Comparison of ENCODE assay signal across 9 cellular contexts in genomic region chr17:7218166-7218565, GRCh38. TPM values are rescaled to one million over a fixed set of nuclear protein-coding genes. Genes with fewer than 3 reads are reported as not detected.
A peak's percentile ranks its signal among the peaks of the same experiment; 100 is the strongest.
DNase-seq lines count a peak whose midpoint lies in the region; ATAC-seq and TF ChIP-seq lines count a peak whose summit lies in the region.
"Had no signal": no experiment of that assay in that cellular context is flagged by ENCODE, and none has a peak within 500 bp of the region (broad histone marks: within the 10 kb centered on the region; RNA-seq: fewer than 3 reads in every experiment).

No MANE protein-coding gene starts in this region.

- H2BK12ac ChIP-seq in mesenchymal stem cell (ENCODE audit: low read length in 2 of 2) = peak overlapping the region; percentile 18 to 56

- peak overlapping the region; percentile 91 for H4K8ac ChIP-seq in mesenchymal stem cell (ENCODE audit: low read length)

- ATAC-seq in upper lobe of left lung (ENCODE audit: low FRiP score in 2 of 2) (no peak), GM19023 (IDR thresholded peaks at IDR 0.05; ENCODE audit: unreplicated experiment) (no peak), GM21723 (IDR thresholded peaks at IDR 0.05; ENCODE audit: unreplicated experiment) (no peak)
- ATAC-seq: activated naive CD4-positive, alpha-beta T cell treated with anti-CD3 and anti-CD28 coated beads, Interleukin-2, amount 50 U/mL, for 72 hours had no signal

- peak overlapping the region; percentile 74 for H3K4me3 Mint-ChIP-seq in activated naive CD4-positive, alpha-beta T cell treated with anti-CD3 and anti-CD28 coated beads, Interleukin-2, amount 50 U/mL, for 24 hours
- H3K4me3 Mint-ChIP-seq in brain = peak overlapping the region; percentile 91 to 96 (median 95)

- TF ChIP-seq CTCF in brain (conservative IDR thresholded peaks at IDR 0.05) (no peak), upper lobe of left lung (IDR thresholded peaks at IDR 0.05) (no peak)

- peak overlapping the region; percentile 84 to 86 for H3K18ac ChIP-seq in mesenchymal stem cell (ENCODE audit: low read depth in 1 of 2, low read length in 2 of 2)

- H3K9ac ChIP-seq in mesenchymal stem cell (ENCODE audit: low read length) = peak overlapping the region; percentile 94

- H2BK120ac ChIP-seq in mesenchymal stem cell (ENCODE audit: low read depth, low read length) = peak overlapping the region; percentile 82

- H3K27ac ChIP-seq in mesenchymal stem cell (ENCODE audit: low read length, poor library complexity, severe bottlenecking) = peak overlapping the region; percentile 21
- peak overlapping the region; percentile 47 to 100 (median 82) for H3K27ac ChIP-seq in upper lobe of left lung

- peak overlapping the region in 1 of 2 experiments; percentile 60 for H3K23ac ChIP-seq in mesenchymal stem cell (ENCODE audit: low read length in 2 of 2)

- peak overlapping the region; percentile 29 to 76 for H3K4ac ChIP-seq in mesenchymal stem cell (ENCODE audit: low read depth in 1 of 2, low read length in 2 of 2)

- peak overlapping the region; percentile 65 for H3K27ac Mint-ChIP-seq in activated naive CD4-positive, alpha-beta T cell treated with anti-CD3 and anti-CD28 coated beads, Interleukin-2, amount 50 U/mL, for 24 hours
- H3K27ac Mint-ChIP-seq in brain = peak overlapping the region; percentile 94 to 100 (median 99)

- H2BK5ac ChIP-seq in mesenchymal stem cell (ENCODE audit: low read depth, low read length, poor library complexity, severe bottlenecking) = no peak overlapping the region

- WGBS in mesenchymal stem cell = 86% methylated on average over 6 of the region's 6 CpGs
- 65 to 77% methylated on average over 6 of the region's 6 CpGs for WGBS in upper lobe of left lung, 2 donors

- TF ChIP-seq EP300 in upper lobe of left lung (IDR thresholded peaks at IDR 0.05) = no peak

- H4K91ac ChIP-seq in mesenchymal stem cell (ENCODE audit: low read length) = peak overlapping the region; percentile 48

- no peaks in the 10 kb centered on the region for H3K36me3 Mint-ChIP-seq in activated naive CD4-positive, alpha-beta T cell treated with anti-CD3 and anti-CD28 coated beads, Interleukin-2, amount 50 U/mL, for 24 hours
- H3K36me3 Mint-ChIP-seq in brain = no peaks in the 10 kb centered on the region

- H3K4me1 Mint-ChIP-seq in activated naive CD4-positive, alpha-beta T cell treated with anti-CD3 and anti-CD28 coated beads, Interleukin-2, amount 50 U/mL, for 24 hours = peaks cover 75% of the 10 kb centered on the region
- peaks cover 77% of the 10 kb centered on the region for H3K4me1 Mint-ChIP-seq in brain

- H3K4me2 ChIP-seq in mesenchymal stem cell (ENCODE audit: low read length, poor library complexity, severe bottlenecking) = peak overlapping the region; percentile 73

- H2AFZ ChIP-seq in mesenchymal stem cell (ENCODE audit: low read depth, low read length) = no peak overlapping the region

- peak overlapping the region; percentile 27 to 81 for H3K4me3 ChIP-seq in mesenchymal stem cell (ENCODE audit: insufficient read depth in 1 of 2, low read depth in 1 of 2, low read length in 2 of 2)
- peak overlapping the region in 2 of 4 donors; percentile 46 to 60 for H3K4me3 ChIP-seq in upper lobe of left lung

- no peaks in the 10 kb centered on the region for H3K9me3 ChIP-seq in mesenchymal stem cell (ENCODE audit: control insufficient read depth, low read length)
- no peaks in the 10 kb centered on the region for H3K9me3 ChIP-seq in upper lobe of left lung

- no peak for DNase-seq in activated naive CD4-positive, alpha-beta T cell treated with Interleukin-2 at 50 U/mL for 16 hours
- DNase-seq in mesenchymal stem cell (no peak), upper lobe of left lung (no peak), HuH-7 (ENCODE audit: low spot score) (no peak)

- peak overlapping the region in 1 of 2 experiments; percentile 12 for H3K14ac ChIP-seq in mesenchymal stem cell (ENCODE audit: low read length in 2 of 2)

- TF ChIP-seq POLR2A in upper lobe of left lung (IDR thresholded peaks at IDR 0.05) = no peak

- no peaks in the 10 kb centered on the region for H3K9me3 Mint-ChIP-seq in activated naive CD4-positive, alpha-beta T cell treated with anti-CD3 and anti-CD28 coated beads, Interleukin-2, amount 50 U/mL, for 24 hours
- H3K9me3 Mint-ChIP-seq in brain = peaks cover 0 to 2% (median 0%) of the 10 kb centered on the region in 5 experiments
- H3K9me3 Mint-ChIP-seq: activated naive CD4-positive, alpha-beta T cell treated with anti-CD3 and anti-CD28 coated beads, Interleukin-2, amount 50 U/mL, for 72 hours had no signal

- peak overlapping the region; percentile 98 for H2BK15ac ChIP-seq in mesenchymal stem cell (ENCODE audit: low read depth, poor library complexity, severe bottlenecking)

- peak overlapping the region; percentile 80 for H2AK5ac ChIP-seq in mesenchymal stem cell (ENCODE audit: low read length, severe bottlenecking)

- no peaks in the 10 kb centered on the region for H3K27me3 Mint-ChIP-seq in activated naive CD4-positive, alpha-beta T cell treated with anti-CD3 and anti-CD28 coated beads, Interleukin-2, amount 50 U/mL, for 24 hours
- H3K27me3 Mint-ChIP-seq in brain = peaks cover 24% of the 10 kb centered on the region

- H3K4me1 ChIP-seq in mesenchymal stem cell (ENCODE audit: control insufficient read depth, insufficient read depth, low read depth, low read length) = peaks cover 59% of the 10 kb centered on the region
- H3K4me1 ChIP-seq in upper lobe of left lung = peaks cover 59 to 84% (median 66%) of the 10 kb centered on the region in 4 donors

- H3K27me3 ChIP-seq in mesenchymal stem cell (ENCODE audit: control insufficient read depth in 1 of 2, insufficient read depth in 1 of 2, low read length in 2 of 2) (no peaks in the 10 kb centered on the region), upper lobe of left lung (no peaks in the 10 kb centered on the region)

- H3K36me3 ChIP-seq in mesenchymal stem cell (ENCODE audit: control insufficient read depth in 1 of 2, insufficient read depth in 2 of 2, low read depth in 1 of 2, low read length in 2 of 2) (peaks cover 22 to 25% of the 10 kb centered on the region in 2 experiments), upper lobe of left lung (peaks cover 0 to 23% (median 18%) of the 10 kb centered on the region in 4 donors)

- H3K79me1 ChIP-seq in mesenchymal stem cell (replicated peaks; ENCODE audit: low read length, poor library complexity, severe bottlenecking) = peaks cover 19% of the 10 kb centered on the region

RNA-seq across cellular contexts. Expression of gene DLG4, which starts 1.5 kb away (rescaled TPM):
- polyA plus RNA-seq in brain (ENCODE audit: insufficient read depth, low read depth, low replicate concordance) = 109 TPM
- polyA plus RNA-seq in mesenchymal stem cell (2013, experiment 1 of 2) = 21.6 TPM
- 20.4 TPM for polyA plus RNA-seq in mesenchymal stem cell (2013, experiment 2 of 2)
- total RNA-seq in upper lobe of left lung = 10 to 100 TPM; 10.5 to 32.5 (median 19.4) TPM

RNA-seq across cellular contexts. Expression of gene ACADVL, which starts 1.6 kb away (rescaled TPM):
- polyA plus RNA-seq in brain (ENCODE audit: insufficient read depth, low read depth, low replicate concordance) = 229 TPM
- polyA plus RNA-seq in mesenchymal stem cell (2013, experiment 1 of 2) = 273 TPM
- 278 TPM for polyA plus RNA-seq in mesenchymal stem cell (2013, experiment 2 of 2)
- 1,000 to 10,000 TPM in 2 of 6 donors, 100 to 1,000 TPM in 4; 377 to 1,449 (median 553) TPM for total RNA-seq in upper lobe of left lung

RNA-seq across cellular contexts. Expression of gene DVL2, which starts 16.2 kb away (rescaled TPM):
- 49.5 TPM for polyA plus RNA-seq in brain (ENCODE audit: insufficient read depth, low read depth, low replicate concordance)
- 40.7 TPM for polyA plus RNA-seq in mesenchymal stem cell (2013, experiment 1 of 2)
- polyA plus RNA-seq in mesenchymal stem cell (2013, experiment 2 of 2) = 39.7 TPM
- total RNA-seq in upper lobe of left lung = 10 to 100 TPM; 40.4 to 70.2 (median 42.4) TPM

RNA-seq across cellular contexts. Expression of gene PHF23, which starts 21.1 kb away (rescaled TPM):
- polyA plus RNA-seq in brain (ENCODE audit: insufficient read depth, low read depth, low replicate concordance) = 40.9 TPM
- polyA plus RNA-seq in mesenchymal stem cell (2013, experiment 1 of 2) = 117 TPM
- polyA plus RNA-seq in mesenchymal stem cell (2013, experiment 2 of 2) = 119 TPM
- 10 to 100 TPM; 25.4 to 54.5 (median 31.2) TPM for total RNA-seq in upper lobe of left lung

RNA-seq across cellular contexts. Expression of gene GABARAP, which starts 24.1 kb away (rescaled TPM):
- polyA plus RNA-seq in brain (ENCODE audit: insufficient read depth, low read depth, low replicate concordance) = 1,714 TPM
- 1,180 TPM for polyA plus RNA-seq in mesenchymal stem cell (2013, experiment 1 of 2)
- polyA plus RNA-seq in mesenchymal stem cell (2013, experiment 2 of 2) = 1,203 TPM
- 100 to 1,000 TPM; 381 to 631 (median 601) TPM for total RNA-seq in upper lobe of left lung
